In the genomic region with DNA sequence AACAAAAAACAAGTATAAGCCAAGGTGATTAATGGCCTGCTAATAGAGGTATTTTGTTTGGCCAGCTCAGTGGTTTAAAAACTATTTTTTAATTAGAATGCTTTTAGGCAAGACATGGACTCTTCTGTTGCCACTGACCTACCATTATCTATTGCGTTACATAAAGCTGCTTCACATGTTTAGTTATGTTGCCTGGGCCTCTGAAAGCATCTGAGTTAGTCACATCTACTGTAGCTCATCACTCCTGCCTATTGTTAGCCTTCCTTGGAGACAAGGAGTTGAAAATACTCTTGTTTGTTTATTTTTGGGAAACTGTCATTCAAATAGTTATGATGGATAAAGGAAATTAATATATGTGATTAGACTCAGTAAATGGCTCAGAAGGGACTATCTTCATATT, we compare ENCODE assay signal across 29 cellular contexts. TPM values are rescaled to one million over a fixed set of nuclear protein-coding genes. Genes with fewer than 3 reads are reported as not detected.
"Had no signal": no experiment of that assay in that cellular context is flagged by ENCODE, and none has a peak within 500 bp of the region (broad histone marks: within the 10 kb centered on the region; RNA-seq: fewer than 3 reads in every experiment).

No MANE protein-coding gene starts in this region.

- H3K4me1 ChIP-seq: lower lobe of right lung, pancreas, testis had no signal

- H3K27me3 ChIP-seq: dorsolateral prefrontal cortex, heart right ventricle, neutrophil, pancreas, spleen, testis, tibial artery had no signal

- H3K4me1 Mint-ChIP-seq: endodermal cell, neural crest cell had no signal

- H3K9me3 Mint-ChIP-seq: natural killer cell treated with Interleukin-12 subunit alpha and Interleukin-12 subunit beta and Interleukin-15 and Interleukin-18, amount 100 ng/mL, for 72 hours; neural crest cell; stimulated activated memory B cell treated with anti-CD40 and anti-IgM and Interleukin-4, amounts not matched to agents 10 μg/mL and 1 μg/mL and 100 μg/mL, for 72 hours; type B pancreatic cell had no signal

- H3K27me3 Mint-ChIP-seq: naive B cell; natural killer cell treated with Interleukin-12 subunit alpha and Interleukin-12 subunit beta and Interleukin-15 and Interleukin-18, amount 100 ng/mL, for 72 hours; stimulated activated memory B cell treated with anti-CD40 and anti-IgM and Interleukin-4, amounts not matched to agents 10 μg/mL and 1 μg/mL and 100 μg/mL, for 72 hours; type B pancreatic cell had no signal

- H3K9me3 ChIP-seq: lower lobe of right lung, neutrophil, pancreas, testis, tibial artery had no signal

- FAIRE-seq: colon, islet of Langerhans, pancreas had no signal

- ATAC-seq: esophagus mucosa; left cardiac atrium; left ventricle myocardium superior; lower lobe of right lung; natural killer cell treated with Interleukin-12 subunit alpha and Interleukin-12 subunit beta and Interleukin-15 and Interleukin-18, amount 100 ng/mL, for 72 hours; pancreas; sciatic nerve; stimulated activated memory B cell treated with anti-CD40 and anti-IgM and Interleukin-4, amounts not matched to agents 10 μg/mL and 1 μg/mL and 100 μg/mL, for 72 hours; stimulated activated naive CD8-positive, alpha-beta T cell treated with anti-CD3 and anti-CD28 coated beads, Interleukin-15, Interleukin-2, amounts not matched to agents 100 U/mL and 50 U/mL, for 24 hours had no signal

- H3K27ac Mint-ChIP-seq: endodermal cell; naive B cell; natural killer cell treated with Interleukin-12 subunit alpha and Interleukin-12 subunit beta and Interleukin-15 and Interleukin-18, amount 100 ng/mL, for 72 hours; stimulated activated memory B cell treated with anti-CD40 and anti-IgM and Interleukin-4, amounts not matched to agents 10 μg/mL and 1 μg/mL and 100 μg/mL, for 72 hours; type B pancreatic cell had no signal

- H3K27ac ChIP-seq: dorsolateral prefrontal cortex, epithelial cell of prostate, lower lobe of right lung, neutrophil, pancreas, spleen, testis, tibial artery had no signal

- H3K4me3 Mint-ChIP-seq: endodermal cell; naive B cell; natural killer cell treated with Interleukin-12 subunit alpha and Interleukin-12 subunit beta and Interleukin-15 and Interleukin-18, amount 100 ng/mL, for 72 hours; neural crest cell; stimulated activated memory B cell treated with anti-CD40 and anti-IgM and Interleukin-4, amounts not matched to agents 10 μg/mL and 1 μg/mL and 100 μg/mL, for 72 hours; type B pancreatic cell had no signal

- DNase-seq: dorsolateral prefrontal cortex; effector CD8-positive, alpha-beta T cell; endodermal cell; foreskin melanocyte; glutamatergic neuron; heart right ventricle; hippocampal formation; left cardiac atrium; left ventricle myocardium superior; lower lobe of right lung; naive B cell; pancreas; retina; spleen; stimulated activated CD4-positive, alpha-beta T cell treated with anti-CD3 and anti-CD28 coated beads, Interleukin-4, amount 100 ng/mL, for 4 hours; stimulated activated naive CD8-positive, alpha-beta T cell treated with anti-CD3 and anti-CD28 coated beads, Interleukin-15, Interleukin-2, amounts not matched to agents 100 U/mL and 50 U/mL, for 24 hours; substantia nigra; testis; tibial artery had no signal

- H3K4me3 ChIP-seq: dorsolateral prefrontal cortex, heart right ventricle, lower lobe of right lung, pancreas, spleen, testis, tibial artery had no signal

RNA-seq across cellular contexts. Expression of a gene that starts 26.7 kb away (rescaled TPM):
- total RNA-seq: natural killer cell treated with Interleukin-12 subunit alpha and Interleukin-12 subunit beta and Interleukin-15 and Interleukin-18, amount 100 ng/mL, for 72 hours; neural crest cell had no signal
